24 cellular contexts compared by ENCODE assay signal in the genomic region with DNA sequence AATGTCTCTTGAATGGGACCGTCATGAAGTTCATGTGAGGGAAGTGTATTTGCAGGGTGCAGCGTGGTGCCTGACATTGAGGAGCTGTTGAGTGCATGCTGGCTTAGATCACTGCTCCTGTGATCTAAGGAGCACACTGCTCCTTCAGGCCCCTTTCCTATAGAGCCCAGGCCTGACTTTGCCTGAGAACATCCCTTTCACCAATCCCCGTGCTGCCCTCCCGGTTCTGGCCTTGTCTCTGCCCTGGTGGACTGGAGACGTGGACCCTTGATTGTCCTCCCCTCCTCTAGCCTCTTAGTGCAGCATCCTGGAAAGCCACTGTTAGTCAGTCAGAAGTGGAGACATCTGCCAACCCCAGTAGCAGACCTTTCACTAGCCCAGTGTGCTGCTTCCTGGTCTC.
DNase-seq lines count a peak whose midpoint lies in the region.
"Had no signal": no experiment of that assay in that cellular context is flagged by ENCODE, and none has a peak within 500 bp of the region (broad histone marks: within the 10 kb centered on the region; RNA-seq: fewer than 3 reads in every experiment).

No MANE protein-coding gene starts in this region.

- DNase-seq in D341Med (ENCODE audit: low spot score) = peak; percentile 2
- peak; percentile 11 for DNase-seq in activated CD4-positive, alpha-beta memory T cell treated with anti-CD3 and anti-CD28 coated beads, Interleukin-2, amount 10 ng/mL, durations not matched to agents 7 days and 5 days
- peak; percentile 1 for DNase-seq in iPS-NIHi11 (ENCODE audit: low spot score)
- peak; percentile 55 for DNase-seq in posterior vena cava (ENCODE audit: low spot score)
- no peak for DNase-seq in T-helper 2 cell
- no peak for DNase-seq in RPMI8226
- DNase-seq in activated effector memory CD4-positive, alpha-beta T cell treated with Interleukin-2 at 50 U/mL for 16 hours = no peak
- DNase-seq in SKM-1 (lab: John Stamatoyannopoulos, UW; ENCODE audit: unreplicated experiment) = no peak
- DNase-seq: activated B cell treated with CpG ODN at 0.5 μM for 24 hours; DMS79; effector CD4-positive, alpha-beta T cell; GM23248; HFFc6; kidney glomerular epithelial cell; lower lobe of right lung; NCI-H1436 treated with DMSO at 0.1 percent for 48 hours; NCI-H748 treated with DMSO at 0.1 percent for 48 hours; SJCRH30; stimulated activated CD8-positive, alpha-beta memory T cell treated with anti-CD3 and anti-CD28 coated beads, Interleukin-4, amount 100 ng/mL, for 48 hours; stimulated activated naive CD8-positive, alpha-beta T cell treated with anti-CD3 and anti-CD28 coated beads, Interleukin-15, amount 100 ng/mL, for 72 hours; transverse colon had no signal

- H3K9me3 Mint-ChIP-seq in activated CD4-positive, alpha-beta memory T cell treated with anti-CD3 and anti-CD28 coated beads, Interleukin-2, amount 10 ng/mL, durations not matched to agents 7 days and 5 days = no peaks in the 10 kb centered on the region
- H3K9me3 Mint-ChIP-seq: activated B cell treated with CpG ODN at 0.5 μM for 24 hours; activated T-helper 2 cell treated with anti-CD3 and anti-CD28 coated beads, Interferon-gamma antibody, Interleukin-2, Interleukin-4, amounts not matched to agents 10 μg/mL and 5 μg/mL and 100 μg/mL, durations not matched to agents 14 hours and 24 hours and 36 hours; HFFc6; neural crest cell; stimulated activated naive CD8-positive, alpha-beta T cell treated with anti-CD3 and anti-CD28 coated beads, Interleukin-15, amount 100 ng/mL, for 72 hours had no signal

- H3K4me1 Mint-ChIP-seq in activated CD4-positive, alpha-beta memory T cell treated with anti-CD3 and anti-CD28 coated beads, Interleukin-2, amount 10 ng/mL, durations not matched to agents 7 days and 5 days = no peaks in the 10 kb centered on the region
- H3K4me1 Mint-ChIP-seq: activated B cell treated with CpG ODN at 0.5 μM for 24 hours had no signal

- H3K27ac Mint-ChIP-seq in activated CD4-positive, alpha-beta memory T cell treated with anti-CD3 and anti-CD28 coated beads, Interleukin-2, amount 10 ng/mL, durations not matched to agents 7 days and 5 days = no peak overlapping the region
- H3K27ac Mint-ChIP-seq: activated B cell treated with CpG ODN at 0.5 μM for 24 hours; activated T-helper 2 cell treated with anti-CD3 and anti-CD28 coated beads, Interferon-gamma antibody, Interleukin-2, Interleukin-4, amounts not matched to agents 10 μg/mL and 5 μg/mL and 100 μg/mL, durations not matched to agents 14 hours and 24 hours and 36 hours; B cell; HFFc6 had no signal

- peaks cover 1% of the 10 kb centered on the region for H3K27me3 Mint-ChIP-seq in activated CD4-positive, alpha-beta memory T cell treated with anti-CD3 and anti-CD28 coated beads, Interleukin-2, amount 10 ng/mL, durations not matched to agents 7 days and 5 days

- POLR2A ChIA-PET in activated CD4-positive, alpha-beta memory T cell treated with anti-CD3 and anti-CD28 coated beads, Interleukin-2, amount 10 ng/mL, durations not matched to agents 7 days and 5 days (lab: Charles Lee) = no interaction called here

- intact Hi-C loops in posterior vena cava (cut with DNase I) = no loop called here

- CTCF ChIA-PET in activated CD4-positive, alpha-beta memory T cell treated with anti-CD3 and anti-CD28 coated beads, Interleukin-2, amount 10 ng/mL, durations not matched to agents 7 days and 5 days (lab: Charles Lee) = no interaction called here

- no peak overlapping the region for H3K4me3 Mint-ChIP-seq in activated CD4-positive, alpha-beta memory T cell treated with anti-CD3 and anti-CD28 coated beads, Interleukin-2, amount 10 ng/mL, durations not matched to agents 7 days and 5 days
- H3K4me3 Mint-ChIP-seq: activated B cell treated with CpG ODN at 0.5 μM for 24 hours; B cell; HFFc6; neural crest cell; stimulated activated naive CD8-positive, alpha-beta T cell treated with anti-CD3 and anti-CD28 coated beads, Interleukin-15, amount 100 ng/mL, for 72 hours had no signal

- no peaks in the 10 kb centered on the region for H3K36me3 Mint-ChIP-seq in activated CD4-positive, alpha-beta memory T cell treated with anti-CD3 and anti-CD28 coated beads, Interleukin-2, amount 10 ng/mL, durations not matched to agents 7 days and 5 days (ENCODE audit: low read depth)

Comparison
In these comparisons a context has a peak if more than half of its experiments do, and no peak if none do; other contexts are left out.
1. DNase-seq: peak in D341Med (single experiment), activated CD4-positive, alpha-beta memory T cell treated with anti-CD3 and anti-CD28 coated beads, Interleukin-2, amount 10 ng/mL, durations not matched to agents 7 days and 5 days (single experiment), iPS-NIHi11 (single experiment) and posterior vena cava (single experiment); none in T-helper 2 cell (0 of 5), RPMI8226 (single experiment), activated effector memory CD4-positive, alpha-beta T cell treated with Interleukin-2 at 50 U/mL for 16 hours (single experiment) and SKM-1 (single experiment).